In genomic region chr17:38898291-38898679, GRCh38 we compare ENCODE assay signal across 8 cellular contexts. TPM values are rescaled to one million over a fixed set of nuclear protein-coding genes. Genes with fewer than 3 reads are reported as not detected.
A peak's percentile ranks its signal among the peaks of the same experiment; 100 is the strongest.
DNase-seq lines count a peak whose midpoint lies in the region; ATAC-seq and TF ChIP-seq lines count a peak whose summit lies in the region.

No MANE protein-coding gene starts in this region.

- H3K27me3 ChIP-seq in breast epithelium (no peaks in the 10 kb centered on the region), Loucy (ENCODE audit: insufficient read depth, low read length, poor library complexity, severe bottlenecking) (no peaks in the 10 kb centered on the region), esophagus squamous epithelium (no peaks in the 10 kb centered on the region)

- no peaks in the 10 kb centered on the region for H3K9me3 Mint-ChIP-seq in MCF 10A (ENCODE audit: unreplicated experiment)

- H3K4me1 Mint-ChIP-seq in MCF 10A (ENCODE audit: insufficient read depth, unreplicated experiment), result peaks cover 8% of the 10 kb centered on the region

- no peak for DNase-seq in breast epithelium (ENCODE audit: low spot score in 2 of 2)
- no peak for DNase-seq in MCF 10A (ENCODE audit: unreplicated experiment)
- DNase-seq in esophagus squamous epithelium (lab: John Stamatoyannopoulos, UW), result no peak
- DNase-seq in cortex of kidney (lab: John Stamatoyannopoulos, UW), result no peak
- no peak for DNase-seq in NCI-H2196 treated with DMSO at 0.1 percent for 48 hours (lab: John Stamatoyannopoulos, UW; ENCODE audit: unreplicated experiment)

- CTCF ChIA-PET in MCF 10A (lab: Yijun Ruan, JAX), result interaction anchor here (1.2 kb wide), 1 partner anchor 8 kb away, joined by 3 read pairs; no protein-coding TSS in a partner anchor

- H3K4me3 ChIP-seq in breast epithelium (peak overlapping the region in 1 of 3 donors; percentile 20), Loucy (ENCODE audit: low read length, poor library complexity, severe bottlenecking) (peak overlapping the region; percentile 65), esophagus squamous epithelium (no peak overlapping the region)

- H3K9ac ChIP-seq in Loucy (ENCODE audit: low read depth, low read length, poor library complexity, severe bottlenecking), result peak overlapping the region; percentile 90

- no peak overlapping the region for H3K27ac Mint-ChIP-seq in MCF 10A (ENCODE audit: low read depth, unreplicated experiment)

- ATAC-seq in GM18873 (IDR thresholded peaks at IDR 0.05; ENCODE audit: low FRiP score, unreplicated experiment), result no peak

- POLR2A ChIA-PET in MCF 10A (lab: Yijun Ruan, JAX), result no interaction called here

- H3K4me3 Mint-ChIP-seq in MCF 10A (ENCODE audit: unreplicated experiment), result no peak overlapping the region

- H4K20me1 ChIP-seq in Loucy (ENCODE audit: insufficient read depth, low read length, poor library complexity, severe bottlenecking), result no peaks in the 10 kb centered on the region

- TF ChIP-seq CTCF in breast epithelium (IDR thresholded peaks at IDR 0.05) (no peak), MCF 10A (IDR thresholded peaks at IDR 0.05; ENCODE audit: unreplicated experiment) (no peak), Loucy (conservative IDR thresholded peaks at IDR 0.05; ENCODE audit: low read length) (no peak), esophagus squamous epithelium (IDR thresholded peaks at IDR 0.05) (no peak)

- peaks cover 16 to 22% of the 10 kb centered on the region in 2 donors for H3K4me1 ChIP-seq in breast epithelium
- H3K4me1 ChIP-seq in Loucy (ENCODE audit: insufficient read depth, low read length, poor library complexity, severe bottlenecking), result peaks cover 71% of the 10 kb centered on the region
- H3K4me1 ChIP-seq in esophagus squamous epithelium, result peaks cover 41 to 86% (median 62%) of the 10 kb centered on the region in 3 donors

- TF ChIP-seq POLR2A in breast epithelium (IDR thresholded peaks at IDR 0.05) (no peak), esophagus squamous epithelium (IDR thresholded peaks at IDR 0.05) (no peak)

- no peak overlapping the region for H2AFZ ChIP-seq in Loucy (ENCODE audit: low read length)

- no peaks in the 10 kb centered on the region for H3K27me3 Mint-ChIP-seq in MCF 10A (ENCODE audit: insufficient read depth, unreplicated experiment)

- peak overlapping the region; percentile 62 to 84 for H3K27ac ChIP-seq in breast epithelium
- H3K27ac ChIP-seq in esophagus squamous epithelium, result peak overlapping the region; percentile 38 to 78 (median 70)
- peak overlapping the region; percentile 22 for H3K27ac ChIP-seq in temporal lobe (ENCODE audit: low read depth, low read length)

- H3F3A ChIP-seq in Loucy (ENCODE audit: low read depth), result peaks cover 6% of the 10 kb centered on the region; the same call in 1 of the 2 replicates

- BruUV-seq in MCF 10A (replicated peaks; lab: Mats Ljungman, UMichigan), result no TSS peak

- peaks cover 31% of the 10 kb centered on the region for H3K36me3 Mint-ChIP-seq in MCF 10A (ENCODE audit: insufficient read depth, unreplicated experiment)

- H3K36me3 ChIP-seq in breast epithelium, result no peaks in the 10 kb centered on the region
- H3K36me3 ChIP-seq in Loucy (ENCODE audit: insufficient read depth, low read length), result peaks cover 45% of the 10 kb centered on the region; the same call in 1 of the 2 replicates
- peaks cover 11 to 99% (median 17%) of the 10 kb centered on the region in 3 donors for H3K36me3 ChIP-seq in esophagus squamous epithelium

- no peaks in the 10 kb centered on the region for H3K9me2 ChIP-seq in Loucy (replicated peaks; ENCODE audit: low read depth, low read length)

- H3K9me3 ChIP-seq in breast epithelium, result no peaks in the 10 kb centered on the region
- no peaks in the 10 kb centered on the region for H3K9me3 ChIP-seq in Loucy (ENCODE audit: insufficient read depth, low read depth, low read length)
- no peaks in the 10 kb centered on the region for H3K9me3 ChIP-seq in esophagus squamous epithelium

- 62 to 70% methylated on average over 3 to 7 of the region's 9 CpGs for WGBS in esophagus squamous epithelium, 2 donors

- peaks cover 43% of the 10 kb centered on the region for H3K79me2 ChIP-seq in Loucy (ENCODE audit: insufficient read depth, low read length)

- intact Hi-C loops in breast epithelium (cut with DNase I; ENCODE audit: low total_unique reads), result no loop called here
- intact Hi-C loops in MCF 10A (cut with micrococcal nuclease), result no loop called here
- intact Hi-C loops in esophagus squamous epithelium (cut with DNase I), result no loop called here

- H3K4me2 ChIP-seq in Loucy (ENCODE audit: low read depth, low read length, poor library complexity, severe bottlenecking), result peak overlapping the region; percentile 87

RNA-seq across cellular contexts. Expression of gene LASP1, which starts 28.4 kb away (rescaled TPM):
- total RNA-seq in breast epithelium (100 to 1,000 TPM in 1 of 3 donors, 10 to 100 TPM in 2; 88.7 to 145 (median 92.8) TPM), MCF 10A (2022) (65.1 and 68.1 TPM in 2 replicates), esophagus squamous epithelium (10 to 100 TPM; 44.3 to 66.0 (median 51.9) TPM), temporal lobe (53.1 TPM)

RNA-seq across cellular contexts. Expression of gene RPL23, which starts 44.8 kb away (rescaled TPM):
- total RNA-seq in breast epithelium (1,000 to 10,000 TPM; 1,871 to 2,586 (median 2,024) TPM), MCF 10A (2022) (1,891 and 2,060 TPM in 2 replicates), esophagus squamous epithelium (1,000 to 10,000 TPM in 3 of 4 donors, 100 to 1,000 TPM in 1; 998 to 2,109 (median 1,205) TPM), temporal lobe (919 TPM)

Comparison
In these comparisons a context has a peak if more than half of its experiments do, and no peak if none do; other contexts are left out.
1. H3K27ac ChIP-seq: peak in every context shown above with its lines; median percentile 73 in breast epithelium; 70 in esophagus squamous epithelium; 22 in temporal lobe.